ENCODE assay signal across 14 cellular contexts in genomic region chr19:47357788-47358680, GRCh38. TPM values are rescaled to one million over a fixed set of nuclear protein-coding genes. Genes with fewer than 3 reads are reported as not detected.
A peak's percentile ranks its signal among the peaks of the same experiment; 100 is the strongest.
DNase-seq lines count a peak whose midpoint lies in the region; ATAC-seq and TF ChIP-seq lines count a peak whose summit lies in the region.
"Had no signal": no experiment of that assay in that cellular context is flagged by ENCODE, and none has a peak within 500 bp of the region (broad histone marks: within the 10 kb centered on the region; RNA-seq: fewer than 3 reads in every experiment).

No MANE protein-coding gene starts in this region.

- H3K9me3 ChIP-seq in AG04450 (ENCODE audit: control insufficient read depth, insufficient read depth, low read length) (peaks cover 5% of the 10 kb centered on the region; the same call in 1 of the 2 replicates), PC-3 (ENCODE audit: low read length) (no peaks in the 10 kb centered on the region), GM23248 (ENCODE audit: low read depth) (no peaks in the 10 kb centered on the region)
- H3K9me3 ChIP-seq: MG63 had no signal

- H3K27me3 ChIP-seq in AG04450 (ENCODE audit: control insufficient read depth, insufficient read depth, low read length) (no peaks in the 10 kb centered on the region), PC-3 (ENCODE audit: low read length) (no peaks in the 10 kb centered on the region), GM23248 (replicated peaks; ENCODE audit: insufficient read depth) (no peaks in the 10 kb centered on the region)
- H3K27me3 ChIP-seq: MG63 had no signal

- no peak overlapping the region for H3K4me3 Mint-ChIP-seq in stimulated activated memory B cell treated with anti-CD40 and anti-IgM and Interleukin-4, amounts not matched to agents 10 μg/mL and 1 μg/mL and 100 μg/mL, for 72 hours
- H3K4me3 Mint-ChIP-seq: activated naive CD4-positive, alpha-beta T cell treated with anti-CD3 and anti-CD28 coated beads, Interleukin-2, amount 10 ng/mL, durations not matched to agents 7 days and 5 days had no signal

- H3K4me1 Mint-ChIP-seq in stimulated activated memory B cell treated with anti-CD40 and anti-IgM and Interleukin-4, amounts not matched to agents 10 μg/mL and 1 μg/mL and 100 μg/mL, for 72 hours = peaks cover 17% of the 10 kb centered on the region
- H3K4me1 Mint-ChIP-seq: activated naive CD4-positive, alpha-beta T cell treated with anti-CD3 and anti-CD28 coated beads, Interleukin-2, amount 10 ng/mL, durations not matched to agents 7 days and 5 days had no signal

- H3K9me2 ChIP-seq in PC-3 (replicated peaks; ENCODE audit: low read length) (no peaks in the 10 kb centered on the region), GM23248 (ENCODE audit: insufficient read depth) (no peaks in the 10 kb centered on the region)

- H3K4me2 ChIP-seq in PC-3 (ENCODE audit: low read length) (no peak overlapping the region), GM23248 (ENCODE audit: unreplicated experiment) (no peak overlapping the region)

- H3K9ac ChIP-seq in PC-3 (ENCODE audit: low read length) = no peak overlapping the region
- no peak overlapping the region for H3K9ac ChIP-seq in GM23248

- WGBS in GM23248 (ENCODE audit: low coverage in 1 of 2, low lambda C conversion rate in 2 of 2, missing lambda C conversion rate in 2 of 2), 2 experiments = 94% methylated on average over 26 to 28 of the region's 28 CpGs

- peaks cover 18% of the 10 kb centered on the region for H3K36me3 ChIP-seq in PC-3 (ENCODE audit: low read depth, low read length)
- H3K36me3 ChIP-seq in GM23248 (ENCODE audit: low read depth) = peaks cover 31% of the 10 kb centered on the region; the same call in 1 of the 2 replicates

- peaks cover 91% of the 10 kb centered on the region for H3K36me3 Mint-ChIP-seq in stimulated activated memory B cell treated with anti-CD40 and anti-IgM and Interleukin-4, amounts not matched to agents 10 μg/mL and 1 μg/mL and 100 μg/mL, for 72 hours

- H3K9me3 Mint-ChIP-seq in stimulated activated memory B cell treated with anti-CD40 and anti-IgM and Interleukin-4, amounts not matched to agents 10 μg/mL and 1 μg/mL and 100 μg/mL, for 72 hours = no peaks in the 10 kb centered on the region
- H3K9me3 Mint-ChIP-seq: activated naive CD4-positive, alpha-beta T cell treated with anti-CD3 and anti-CD28 coated beads, Interleukin-2, amount 10 ng/mL, durations not matched to agents 7 days and 5 days had no signal

- ATAC-seq in PC-3 = peak; percentile 31; the same call in 1 of the 2 replicates
- no peak for ATAC-seq in stimulated activated memory B cell treated with anti-CD40 and anti-IgM and Interleukin-4, amounts not matched to agents 10 μg/mL and 1 μg/mL and 100 μg/mL, for 72 hours

- H2AFZ ChIP-seq in PC-3 (ENCODE audit: low read length) (no peak overlapping the region), GM23248 (no peak overlapping the region)

- POLR2A ChIA-PET in AG04450 (lab: Yijun Ruan, JAX) = no interaction called here
- POLR2A ChIA-PET in GM10248 (lab: Yijun Ruan, JAX) = no interaction called here
- POLR2A ChIA-PET in PC-3 (lab: Charles Lee; ENCODE audit: unreplicated experiment) = no interaction called here

- intact Hi-C loops in PC-3 (cut with micrococcal nuclease) = no loop called here

- no peaks in the 10 kb centered on the region for H3F3A ChIP-seq in PC-3 (ENCODE audit: low read length, unreplicated experiment)
- H3F3A ChIP-seq in GM23248 (ENCODE audit: insufficient read depth) = no peaks in the 10 kb centered on the region

- in situ Hi-C loops in GM23248 (cut with MboI) = no loop called here

- no TSS peak for BruUV-seq in PC-3 (replicated peaks; lab: Mats Ljungman, UMichigan)

- DNase-seq in AG04450 (ENCODE audit: low read depth, low spot score) (no peak), GM10248 (ENCODE audit: extremely low spot score) (no peak), PC-3 (no peak), fibroblast of villous mesenchyme (ENCODE audit: low read depth) (no peak), SHP77 treated with DMSO at 0.1 percent for 48 hours (lab: John Stamatoyannopoulos, UW) (no peak), GM23248 (no peak)
- DNase-seq in NK-92 treated with Interleukin-12 subunit alpha and Interleukin-12 subunit beta, amount 100 ng/mL, for 24 hours (lab: John Stamatoyannopoulos, UW) = no peak
- DNase-seq: activated CD4-positive, alpha-beta T cell treated with anti-CD3 and anti-CD28 coated beads, Interleukin-2, amount 50 U/mL, for 1 hour; activated naive CD4-positive, alpha-beta T cell treated with anti-CD3 and anti-CD28 coated beads, Interleukin-2, amount 10 ng/mL, durations not matched to agents 7 days and 5 days; COR-L47; MG63; NCI-H345 had no signal

- H4K20me1 ChIP-seq in PC-3 (ENCODE audit: low read length) (no peaks in the 10 kb centered on the region), GM23248 (ENCODE audit: insufficient read depth) (no peaks in the 10 kb centered on the region)

- H3K27ac ChIP-seq in AG04450 (ENCODE audit: low read depth, low read length) (no peak overlapping the region), PC-3 (ENCODE audit: low read length) (no peak overlapping the region), GM23248 (no peak overlapping the region)

- H3K4me1 ChIP-seq in PC-3 (ENCODE audit: insufficient read depth, low read length) (no peaks in the 10 kb centered on the region), GM23248 (ENCODE audit: insufficient read depth) (no peaks in the 10 kb centered on the region)

- H3K27me3 Mint-ChIP-seq in stimulated activated memory B cell treated with anti-CD40 and anti-IgM and Interleukin-4, amounts not matched to agents 10 μg/mL and 1 μg/mL and 100 μg/mL, for 72 hours = no peaks in the 10 kb centered on the region
- H3K27me3 Mint-ChIP-seq: activated naive CD4-positive, alpha-beta T cell treated with anti-CD3 and anti-CD28 coated beads, Interleukin-2, amount 10 ng/mL, durations not matched to agents 7 days and 5 days had no signal

- H3K79me2 ChIP-seq in PC-3 (ENCODE audit: low read length) (0 out of 2 replicates have a peak, but pooled peaks cover 7% of the 10 kb centered on the region), GM23248 (ENCODE audit: insufficient read depth) (peaks cover 14% of the 10 kb centered on the region)

- CTCF ChIA-PET in AG04450 (lab: Charles Lee) (interaction anchor here (0.7 to 3.6 kb wide), 3 partner anchors 9 to 53 kb away, joined by 3 to 31 read pairs (median 4); partner anchors contain the start of gene DHX34), GM10248 (lab: Yijun Ruan, JAX) (interaction anchor here (2.9 to 6.0 kb wide), 2 partner anchors 9 to 33 kb away, joined by 9 to 39 read pairs; partner anchors contain the start of gene DHX34), PC-3 (lab: Charles Lee) (no interaction called here)

- H3K27ac Mint-ChIP-seq in stimulated activated memory B cell treated with anti-CD40 and anti-IgM and Interleukin-4, amounts not matched to agents 10 μg/mL and 1 μg/mL and 100 μg/mL, for 72 hours = no peak overlapping the region
- H3K27ac Mint-ChIP-seq: activated naive CD4-positive, alpha-beta T cell treated with anti-CD3 and anti-CD28 coated beads, Interleukin-2, amount 10 ng/mL, durations not matched to agents 7 days and 5 days had no signal

- no peak overlapping the region for H3K4me3 ChIP-seq in AG04450 (ENCODE audit: low read depth, low read length)
- H3K4me3 ChIP-seq in PC-3 (ENCODE audit: low read length) = no peak overlapping the region
- H3K4me3 ChIP-seq in fibroblast of villous mesenchyme (ENCODE audit: low read depth, low read length) = no peak overlapping the region
- H3K4me3 ChIP-seq in GM23248 = no peak overlapping the region
- H3K4me3 ChIP-seq: MG63 had no signal

- TF ChIP-seq CTCF in AG04450 (IDR thresholded peaks at IDR 0.05; ENCODE audit: low read depth, low read length) = 0 out of 2 replicates have a peak, but pooled peaks have one; percentile 17
- peak; percentile 18 for TF ChIP-seq CTCF in GM10248 (IDR thresholded peaks at IDR 0.05; ENCODE audit: control extremely low read depth, extremely low read depth, low read depth, missing control alignments)
- TF ChIP-seq CTCF in PC-3 (conservative IDR thresholded peaks at IDR 0.05; ENCODE audit: low read depth, low read length) = peak; percentile 52
- TF ChIP-seq CTCF in fibroblast of villous mesenchyme (IDR thresholded peaks at IDR 0.05; ENCODE audit: insufficient read depth, low read depth, low read length) = peak; percentile 21

RNA-seq across cellular contexts. Expression of gene DHX34, which starts 8.9 kb away (rescaled TPM):
- polyA plus RNA-seq in AG04450 (2011; rRNA removed) (4.2 and 6.0 TPM in 2 replicates), GM23248 (2016; fragmentation: Nextera tagmentation; extraction: Ambion mirVana) (7.7 TPM in 2 replicates)
- polyA minus RNA-seq in AG04450 (2011; rRNA and poly(A)+ RNA removed) = 7.7 and 8.8 TPM in 2 replicates
- total RNA-seq in PC-3 (2014; rRNA removed) (28.3 and 37.5 TPM in 2 replicates), fibroblast of villous mesenchyme (12.2 and 13.4 TPM in 2 replicates)
- 11.0 and 13.2 TPM in 2 replicates for total RNA-seq in GM23248 (2014; rRNA removed; shearing (Covaris generic))

RNA-seq across cellular contexts. Expression of gene C5AR2, which starts 26.1 kb away (rescaled TPM):
- polyA plus RNA-seq in AG04450 (2011; rRNA removed) (not detected in 2 replicates), GM23248 (2016; fragmentation: Nextera tagmentation; extraction: Ambion mirVana) (0.03 and 0.29 TPM in 2 replicates)
- not detected in 2 replicates for polyA minus RNA-seq in AG04450 (2011; rRNA and poly(A)+ RNA removed)
- total RNA-seq in PC-3 (2014; rRNA removed) (not detected in 2 replicates), fibroblast of villous mesenchyme (under 0.01 TPM in 1 of 2 replicates, not detected in the other)
- total RNA-seq in GM23248 (2014; rRNA removed; shearing (Covaris generic)) = 1.3 and 1.9 TPM in 2 replicates
- polyA plus RNA-seq: neural cell had no signal

RNA-seq across cellular contexts. Expression of gene C5AR1, which starts 48.4 kb away (rescaled TPM):
- polyA plus RNA-seq in AG04450 (2011; rRNA removed) (0.50 and 0.53 TPM in 2 replicates), GM23248 (2016; fragmentation: Nextera tagmentation; extraction: Ambion mirVana) (0.10 and 0.46 TPM in 2 replicates)
- 0.41 and 0.70 TPM in 2 replicates for polyA minus RNA-seq in AG04450 (2011; rRNA and poly(A)+ RNA removed)
- total RNA-seq in PC-3 (2014; rRNA removed) (not detected in 2 replicates), fibroblast of villous mesenchyme (0.32 and 0.43 TPM in 2 replicates)
- total RNA-seq in GM23248 (2014; rRNA removed; shearing (Covaris generic)) = 0.51 TPM in 1 of 2 replicates, not detected in the other
- polyA plus RNA-seq: neural cell had no signal
